Comparison of ENCODE assay signal across 8 cellular contexts in genomic region chr17:64024781-64025731, GRCh38. TPM values are rescaled to one million over a fixed set of nuclear protein-coding genes. Genes with fewer than 3 reads are reported as not detected.
A peak's percentile ranks its signal among the peaks of the same experiment; 100 is the strongest.
DNase-seq lines count a peak whose midpoint lies in the region; ATAC-seq and TF ChIP-seq lines count a peak whose summit lies in the region.

No MANE protein-coding gene starts in this region.

- H3K9me3 Mint-ChIP-seq in activated naive CD4-positive, alpha-beta T cell treated with anti-CD3 and anti-CD28 coated beads, Interleukin-2, amount 50 U/mL, for 72 hours: no peaks in the 10 kb centered on the region
- H3K9me3 Mint-ChIP-seq in naive thymus-derived CD4-positive, alpha-beta T cell: peaks cover 0 to 6% (median 0%) of the 10 kb centered on the region in 11 donors

- H3K4me1 ChIP-seq in BLaER1 treated with 17β-estradiol and CSF1 and Interleukin-3, amounts not matched to agents 10 nM and 100 nM: peaks cover 8 to 66% (median 60%) of the 10 kb centered on the region in 10 experiments
- H3K4me1 ChIP-seq in naive thymus-derived CD4-positive, alpha-beta T cell (ENCODE audit: control insufficient read depth in 2 of 2, insufficient read depth in 2 of 2, low read length in 2 of 2): peaks cover 51% of the 10 kb centered on the region in 2 donors

- peak overlapping the region; percentile 34 to 96 (median 70) for H3K4me2 ChIP-seq in BLaER1 treated with 17β-estradiol and CSF1 and Interleukin-3, amounts not matched to agents 10 nM and 100 nM

- H3K4me3 Mint-ChIP-seq in naive thymus-derived CD4-positive, alpha-beta T cell: peak overlapping the region; percentile 74 to 93 (median 83)

- POLR2A ChIA-PET in naive thymus-derived CD4-positive, alpha-beta T cell (lab: Charles Lee): interaction anchor here (0.6 to 7.3 kb wide), 26 partner anchors 8 to 257 kb away, joined by 3 to 132 read pairs (median 6); partner anchors contain the start of genes CD79B, ERN1 and PRR29
- POLR2A ChIA-PET in GM10248 (lab: Yijun Ruan, JAX): interaction anchor here (0.6 kb wide), 1 partner anchor 396 kb away, joined by 3 read pairs; no protein-coding TSS in a partner anchor

- H3K27ac ChIP-seq in BLaER1 treated with 17β-estradiol and CSF1 and Interleukin-3, amounts not matched to agents 10 nM and 100 nM: peak overlapping the region in 9 of 11 experiments; percentile 42 to 97 (median 60); a peak in 16 of 22 replicates
- no peak overlapping the region for H3K27ac ChIP-seq in SK-N-MC
- peak overlapping the region; percentile 79 for H3K27ac ChIP-seq in naive thymus-derived CD4-positive, alpha-beta T cell (ENCODE audit: low read depth, low read length)

- no peaks in the 10 kb centered on the region for H3K9me3 ChIP-seq in BLaER1 treated with 17β-estradiol and CSF1 and Interleukin-3, amounts not matched to agents 10 nM and 100 nM (replicated peaks in 1 of 11)
- H3K9me3 ChIP-seq in SK-N-MC (ENCODE audit: low read depth, low read length): no peaks in the 10 kb centered on the region
- H3K9me3 ChIP-seq in naive thymus-derived CD4-positive, alpha-beta T cell (ENCODE audit: control insufficient read depth in 2 of 3, low read length in 3 of 3): no peaks in the 10 kb centered on the region

- no peaks in the 10 kb centered on the region for H4K20me1 ChIP-seq in BLaER1 treated with 17β-estradiol and CSF1 and Interleukin-3, amounts not matched to agents 10 nM and 100 nM

- peak overlapping the region; percentile 88 to 96 for H3K27ac Mint-ChIP-seq in activated naive CD4-positive, alpha-beta T cell treated with anti-CD3 and anti-CD28 coated beads, Interleukin-2, amount 50 U/mL, for 72 hours
- H3K27ac Mint-ChIP-seq in naive thymus-derived CD4-positive, alpha-beta T cell: peak overlapping the region; percentile 87 to 100 (median 96)

- no peak for TF ChIP-seq CTCF in GM10248 (IDR thresholded peaks at IDR 0.05; ENCODE audit: control extremely low read depth, extremely low read depth, low read depth, missing control alignments)

- no peak for DNase-seq in SK-N-MC (ENCODE audit: low read depth, low spot score)
- peak in 1 of 2 donors; percentile 58 for DNase-seq in activated naive CD4-positive, alpha-beta T cell treated with anti-CD3 and anti-CD28 coated beads, Interleukin-2, amount 50 U/mL, for 72 hours (ENCODE audit: low spot score in 2 of 2)
- DNase-seq in naive thymus-derived CD4-positive, alpha-beta T cell: peak in 1 of 9 donors; percentile 72
- DNase-seq in superior temporal gyrus (ENCODE audit: extremely low spot score): no peak
- DNase-seq in GM10248 (ENCODE audit: extremely low spot score): no peak
- DNase-seq in NCI-H2227 (lab: John Stamatoyannopoulos, UW; ENCODE audit: unreplicated experiment): no peak

- peak overlapping the region in 4 of 11 experiments; percentile 1 to 49 (median 22); a peak in 4 of 22 replicates for H3K9ac ChIP-seq in BLaER1 treated with 17β-estradiol and CSF1 and Interleukin-3, amounts not matched to agents 10 nM and 100 nM
- H3K9ac ChIP-seq in SK-N-MC (ENCODE audit: insufficient read length): no peak overlapping the region

- H3K27me3 ChIP-seq in BLaER1 treated with 17β-estradiol and CSF1 and Interleukin-3, amounts not matched to agents 10 nM and 100 nM: no peaks in the 10 kb centered on the region
- H3K27me3 ChIP-seq in naive thymus-derived CD4-positive, alpha-beta T cell (ENCODE audit: control insufficient read depth in 2 of 2, insufficient read depth in 2 of 2, low read length in 2 of 2): no peaks in the 10 kb centered on the region

- H3K4me3 ChIP-seq in BLaER1 treated with 17β-estradiol and CSF1 and Interleukin-3, amounts not matched to agents 10 nM and 100 nM: peak overlapping the region in 2 of 10 experiments; percentile 6 to 31; a peak in 2 of 20 replicates
- H3K4me3 ChIP-seq in SK-N-MC: peak overlapping the region; percentile 70
- H3K4me3 ChIP-seq in naive thymus-derived CD4-positive, alpha-beta T cell (ENCODE audit: low read length): peak overlapping the region; percentile 15

- peak; percentile 30 to 40 for ATAC-seq in activated naive CD4-positive, alpha-beta T cell treated with anti-CD3 and anti-CD28 coated beads, Interleukin-2, amount 50 U/mL, for 72 hours
- peak; percentile 17 for ATAC-seq in naive thymus-derived CD4-positive, alpha-beta T cell
- no peak for ATAC-seq in HG03469 (IDR thresholded peaks at IDR 0.05; ENCODE audit: unreplicated experiment)

- no peaks in the 10 kb centered on the region for H3K36me3 ChIP-seq in BLaER1 treated with 17β-estradiol and CSF1 and Interleukin-3, amounts not matched to agents 10 nM and 100 nM
- H3K36me3 ChIP-seq in SK-N-MC (ENCODE audit: insufficient read depth, low read length): no peaks in the 10 kb centered on the region
- H3K36me3 ChIP-seq in naive thymus-derived CD4-positive, alpha-beta T cell (ENCODE audit: control insufficient read depth in 2 of 3, insufficient read depth in 3 of 3, low read length in 3 of 3): no peaks in the 10 kb centered on the region

- intact Hi-C loops in naive thymus-derived CD4-positive, alpha-beta T cell (cut with micrococcal nuclease): loop anchor here (1.0 to 10.0 kb wide), 12 partner anchors 8 to 482 kb away; partner anchors contain the start of genes CCDC47 (in 2 of the 2), DDX42 (in 2 of the 2), PRR29 (in 2 of the 2) and CD79B (in 1 of the 2)

- peaks cover 0 to 2% (median 0%) of the 10 kb centered on the region in 5 donors for H3K27me3 Mint-ChIP-seq in naive thymus-derived CD4-positive, alpha-beta T cell

- H3K4me1 Mint-ChIP-seq in naive thymus-derived CD4-positive, alpha-beta T cell: peaks cover 38 to 78% (median 70%) of the 10 kb centered on the region in 7 donors

- H3K36me3 Mint-ChIP-seq in activated naive CD4-positive, alpha-beta T cell treated with anti-CD3 and anti-CD28 coated beads, Interleukin-2, amount 50 U/mL, for 72 hours: peaks cover 0 to 4% of the 10 kb centered on the region in 2 donors
- peaks cover 0 to 16% (median 0%) of the 10 kb centered on the region in 5 donors for H3K36me3 Mint-ChIP-seq in naive thymus-derived CD4-positive, alpha-beta T cell

- CTCF ChIA-PET in naive thymus-derived CD4-positive, alpha-beta T cell (lab: Charles Lee): interaction anchor here (0.5 to 8.7 kb wide), 28 partner anchors 8 to 173 kb away, joined by 3 to 289 read pairs (median 5); partner anchors contain the start of genes ERN1, GH1 and PRR29
- CTCF ChIA-PET in GM10248 (lab: Yijun Ruan, JAX): interaction anchor here (0.6 to 10.6 kb wide), 58 partner anchors 8 to 257 kb away, joined by 3 to 515 read pairs (median 5); partner anchors contain the start of genes CD79B, CSHL1, ERN1 and GH1

RNA-seq across cellular contexts. Expression of gene ICAM2, which starts 4.6 kb away (rescaled TPM):
- 10 to 100 TPM; 21.9 to 45.2 TPM for total RNA-seq in activated naive CD4-positive, alpha-beta T cell treated with anti-CD3 and anti-CD28 coated beads, Interleukin-2, amount 50 U/mL, for 72 hours
- total RNA-seq in naive thymus-derived CD4-positive, alpha-beta T cell: 100 to 1,000 TPM in 2 of 5 experiments, 10 to 100 TPM in 3; 60.9 to 132 (median 92.3) TPM
- polyA plus RNA-seq in naive thymus-derived CD4-positive, alpha-beta T cell: 100 to 1,000 TPM; 400 to 414 TPM

RNA-seq across cellular contexts. Expression of gene PRR29, which starts 26.9 kb away (rescaled TPM):
- total RNA-seq in activated naive CD4-positive, alpha-beta T cell treated with anti-CD3 and anti-CD28 coated beads, Interleukin-2, amount 50 U/mL, for 72 hours: 1 to 10 TPM in 1 of 2 donors, under 1 TPM in 1; 0.86 to 1.8 TPM
- total RNA-seq in naive thymus-derived CD4-positive, alpha-beta T cell: 1 to 10 TPM in 1 of 5 experiments, under 1 TPM in 2, not detected in 2; 0.29 to 2.8 (median 0.40) TPM
- polyA plus RNA-seq in naive thymus-derived CD4-positive, alpha-beta T cell: 1 to 10 TPM; 5.5 to 6.0 TPM

RNA-seq across cellular contexts. Expression of gene SCN4A, which starts 52.3 kb away (rescaled TPM):
- under 1 TPM in 1 of 2 donors, not detected in 1; 0.10 TPM for total RNA-seq in activated naive CD4-positive, alpha-beta T cell treated with anti-CD3 and anti-CD28 coated beads, Interleukin-2, amount 50 U/mL, for 72 hours
- under 1 TPM in 4 of 5 experiments, not detected in 1; 0.03 to 0.15 (median 0.07) TPM for total RNA-seq in naive thymus-derived CD4-positive, alpha-beta T cell
- not detected for polyA plus RNA-seq in naive thymus-derived CD4-positive, alpha-beta T cell
